ENCODE assay signal across 19 cellular contexts in the genomic region with DNA sequence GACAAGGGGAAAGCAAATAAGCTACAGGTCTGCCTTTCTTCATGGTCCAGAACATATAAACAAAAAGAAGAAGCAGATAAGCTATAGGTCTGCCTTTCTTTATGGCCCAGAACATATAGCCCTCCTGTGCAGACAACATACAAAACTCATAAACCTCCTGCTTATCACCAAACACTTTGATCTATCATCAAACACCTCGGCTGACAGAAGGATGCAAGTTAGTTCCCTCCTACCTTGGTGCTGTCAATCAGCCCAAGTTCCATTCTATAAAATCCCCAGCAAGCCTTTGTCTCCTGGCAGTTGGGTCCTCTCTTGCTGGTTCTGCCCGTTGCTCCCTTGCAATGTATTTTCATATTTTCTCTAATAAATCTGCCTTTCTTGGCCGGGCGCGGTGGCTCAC. TPM values are rescaled to one million over a fixed set of nuclear protein-coding genes. Genes with fewer than 3 reads are reported as not detected.
A peak's percentile ranks its signal among the peaks of the same experiment; 100 is the strongest.
DNase-seq lines count a peak whose midpoint lies in the region; ATAC-seq, FAIRE-seq and TF ChIP-seq lines count a peak whose summit lies in the region.
"Had no signal": no experiment of that assay in that cellular context is flagged by ENCODE, and none has a peak within 500 bp of the region (broad histone marks: within the 10 kb centered on the region; RNA-seq: fewer than 3 reads in every experiment).

No MANE protein-coding gene starts in this region.

- H3K27me3 Mint-ChIP-seq in CD4-positive, alpha-beta T cell = no peaks in the 10 kb centered on the region

- ATAC-seq in CD4-positive, alpha-beta T cell (ENCODE audit: poor library complexity) = peak; percentile 29
- peak; percentile 40; the same call in 1 of the 3 replicates for ATAC-seq in DND-41 (ENCODE audit: insufficient read depth, low read depth)
- no peak for ATAC-seq in K562
- ATAC-seq in HG03135 (IDR thresholded peaks at IDR 0.05; ENCODE audit: unreplicated experiment) = no peak

- H3K4me3 Mint-ChIP-seq in CD4-positive, alpha-beta T cell = no peak overlapping the region
- H3K4me3 Mint-ChIP-seq: H9 had no signal

- H3K27ac Mint-ChIP-seq in CD4-positive, alpha-beta T cell = peak overlapping the region; percentile 63

- BruUV-seq in K562 (replicated peaks; lab: Mats Ljungman, UMichigan) = no TSS peak

- H3K27ac ChIP-seq in CD4-positive, alpha-beta T cell (ENCODE audit: low read depth, low read length) = no peak overlapping the region
- H3K27ac ChIP-seq in DND-41 (ENCODE audit: low read length) (no peak overlapping the region), K562 (ENCODE audit: extremely low read depth, low read depth, low read length) (no peak overlapping the region), thymus (ENCODE audit: low read depth) (peak overlapping the region; percentile 72)
- H3K27ac ChIP-seq: C4-2B had no signal

- no peaks in the 10 kb centered on the region for H3K79me2 ChIP-seq in DND-41 (ENCODE audit: insufficient read depth, low read length)
- H3K79me2 ChIP-seq in K562 (ENCODE audit: control insufficient read depth, insufficient read depth, low read length) = no peaks in the 10 kb centered on the region

- no peaks in the 10 kb centered on the region for H3K27me3 ChIP-seq in CD4-positive, alpha-beta T cell (ENCODE audit: control insufficient read depth, insufficient read depth, low read length)
- H3K27me3 ChIP-seq in DND-41 (ENCODE audit: insufficient read depth, low read length, poor library complexity) = no peaks in the 10 kb centered on the region
- no peaks in the 10 kb centered on the region for H3K27me3 ChIP-seq in K562 (ENCODE audit: control insufficient read depth in 2 of 2, insufficient read depth in 2 of 2, low read length in 2 of 2)
- no peaks in the 10 kb centered on the region for H3K27me3 ChIP-seq in thymus (ENCODE audit: control insufficient read depth, insufficient read depth)

- intact Hi-C loops in CD4-positive, alpha-beta T cell (cut with DNase I, micrococcal nuclease) = no loop called here
- intact Hi-C loops in K562 (cut with micrococcal nuclease) = no loop called here

- peaks cover 9% of the 10 kb centered on the region for H3K9me3 ChIP-seq in CD4-positive, alpha-beta T cell (ENCODE audit: control insufficient read depth, low read length)
- H3K9me3 ChIP-seq in DND-41 (ENCODE audit: insufficient read depth, low read length, severe bottlenecking) (peaks cover 2% of the 10 kb centered on the region), K562 (replicated peaks; ENCODE audit: control insufficient read depth, insufficient read depth, low read depth, low read length) (peaks cover 3% of the 10 kb centered on the region; the same call in 1 of the 2 replicates), thymus (ENCODE audit: control insufficient read depth) (no peaks in the 10 kb centered on the region)

- TF ChIP-seq EP300 in K562 (IDR thresholded peaks at IDR 0.05; ENCODE audit: low read length) = no peak

- WGBS in K562 (ENCODE audit: insufficient coverage, low coverage, missing lambda C conversion rate) = 37% methylated on average over 2 of the region's 5 CpGs
- WGBS in thymus = 79% methylated on average over 5 of the region's 5 CpGs

- H3K4me1 ChIP-seq in DND-41 (ENCODE audit: insufficient read depth, low read length) (no peaks in the 10 kb centered on the region), K562 (replicated peaks in 1 of 2; ENCODE audit: control insufficient read depth in 2 of 2, insufficient read depth in 2 of 2, low read length in 2 of 2) (no peaks in the 10 kb centered on the region), thymus (ENCODE audit: control insufficient read depth, insufficient read depth, low read length) (peaks cover 2% of the 10 kb centered on the region)
- H3K4me1 ChIP-seq: Caco-2 had no signal

- POLR2A ChIA-PET in CD4-positive, alpha-beta T cell (lab: Charles Lee) = no interaction called here
- POLR2A ChIA-PET in K562 (lab: Yijun Ruan, JAX) = no interaction called here

- no peak for TF ChIP-seq RAD21 in K562 (CRISPR knock-in tag; conservative IDR thresholded peaks at IDR 0.05 in 1 of 2, IDR thresholded peaks at IDR 0.05 in 1 of 2)

- no peak for FAIRE-seq in K562 (lab: Jason Lieb, UNC)
- FAIRE-seq: A204.1, D721Med, H1, HTR-8/SVneo had no signal

- H2AFZ ChIP-seq in DND-41 (ENCODE audit: low read depth, low read length) (no peak overlapping the region), K562 (ENCODE audit: low read depth, low read length) (no peak overlapping the region)

- peaks cover 38% of the 10 kb centered on the region for H3K4me1 Mint-ChIP-seq in CD4-positive, alpha-beta T cell (ENCODE audit: low read depth)

- CTCF ChIA-PET in CD4-positive, alpha-beta T cell (lab: Charles Lee) = no interaction called here
- CTCF ChIA-PET in K562 (lab: Yijun Ruan, JAX; ENCODE audit: low intra/inter-chr PET ratio) = interaction anchor here (0.6 kb wide), 1 partner anchor 252 kb away, joined by 3 read pairs; no protein-coding TSS in a partner anchor

- no peak for TF ChIP-seq CTCF in CD4-positive, alpha-beta T cell (IDR thresholded peaks at IDR 0.05)
- TF ChIP-seq CTCF in DND-41 (IDR thresholded peaks at IDR 0.05; ENCODE audit: borderline replicate concordance, extremely low read depth, low read length, poor library complexity, severe bottlenecking) = no peak
- TF ChIP-seq CTCF in K562 (IDR thresholded peaks at IDR 0.05 in 2 of 3, conservative IDR thresholded peaks at IDR 0.05 in 1 of 3; ENCODE audit: insufficient read depth in 2 of 3, low read depth in 1 of 3, low read length in 3 of 3) = no peak

- H3K4me3 ChIP-seq in DND-41 (ENCODE audit: low read depth in 1 of 2, low read length in 2 of 2) (no peak overlapping the region), K562 (no peak overlapping the region), thymus (ENCODE audit: low read length) (no peak overlapping the region)

- no peak overlapping the region for H3K9ac ChIP-seq in DND-41 (ENCODE audit: low read depth, low read length)
- H3K9ac ChIP-seq in K562 (ENCODE audit: insufficient read depth in 1 of 2, low read depth in 2 of 2, low read length in 2 of 2) = no peak overlapping the region

- no peak for DNase-seq in CD4-positive, alpha-beta T cell
- DNase-seq in DND-41 = no peak
- DNase-seq in K562 (ENCODE audit: extremely low read depth in 1 of 4, low spot score in 3 of 4) = no peak
- DNase-seq in hippocampal formation (lab: John Stamatoyannopoulos, UW) = no peak
- DNase-seq in activated T-cell treated with anti-CD3 and anti-CD28 coated beads, Interleukin-2, amount 50 U/mL, for 48 hours = no peak
- DNase-seq: ACHN, Caco-2, GF-D8, H9, IMR-90, Kasumi-1, KG1 had no signal

- H3K4me2 ChIP-seq in DND-41 (ENCODE audit: insufficient read depth, low read length) (no peak overlapping the region), K562 (ENCODE audit: insufficient read depth, low read length) (no peak overlapping the region)

- peaks cover 7% of the 10 kb centered on the region; the same call in 1 of the 2 replicates for H3K36me3 ChIP-seq in DND-41 (ENCODE audit: insufficient read depth, low read length)
- H3K36me3 ChIP-seq in K562 (ENCODE audit: control insufficient read depth, insufficient read depth, low read length) = no peaks in the 10 kb centered on the region; the same call in 2 of the 3 replicates
- peaks cover 14% of the 10 kb centered on the region for H3K36me3 ChIP-seq in thymus (ENCODE audit: control insufficient read depth, insufficient read depth)

- H3K36me3 Mint-ChIP-seq in CD4-positive, alpha-beta T cell (ENCODE audit: low read depth) = peaks cover 76% of the 10 kb centered on the region

- TF ChIP-seq POLR2A in K562 (conservative IDR thresholded peaks at IDR 0.05) = no peak

- peaks cover 3% of the 10 kb centered on the region for H3K9me3 Mint-ChIP-seq in CD4-positive, alpha-beta T cell

- no peaks in the 10 kb centered on the region for H3K9me1 ChIP-seq in K562 (ENCODE audit: control insufficient read depth, insufficient read depth, low read length)

- H4K20me1 ChIP-seq in DND-41 (ENCODE audit: insufficient read depth, low read length) (no peaks in the 10 kb centered on the region), K562 (replicated peaks; ENCODE audit: control insufficient read depth, insufficient read depth, low read length) (no peaks in the 10 kb centered on the region)

- in situ Hi-C loops in K562 (cut with MboI) = no loop called here

RNA-seq across cellular contexts. Expression of a gene that starts 23.2 kb away (rescaled TPM):
- total RNA-seq in CD4-positive, alpha-beta T cell = 1 to 10 TPM; 6.9 to 8.5 TPM
- total RNA-seq in K562 (2011; cell fraction: chromatin; rRNA removed; ENCODE audit: low replicate concordance) = 13.1 and 20.6 TPM in 2 replicates
- 7.5 and 9.8 TPM in 2 replicates for total RNA-seq in K562 (2011; cell fraction: nucleolus; rRNA removed)
- 12.9 and 18.0 TPM in 2 replicates for total RNA-seq in K562 (2011; cell fraction: nucleoplasm; rRNA removed)
- 5.2 and 6.1 TPM in 2 replicates for total RNA-seq in K562 (2014; rRNA removed)
- 10.3 and 12.4 TPM in 2 replicates for total RNA-seq in K562 (2014; rRNA removed; fragmentation: Illumina TruSeq; extraction: Trizol)
- 7.5 and 7.9 TPM in 2 replicates for total RNA-seq in K562 (2015; rRNA removed; fragmentation: Illumina TruSeq; extraction: Trizol)
- 5.4 and 8.8 TPM in 2 replicates for total RNA-seq in K562 (2021)
- 25.8 and 26.6 TPM in 2 replicates for polyA plus RNA-seq in K562 (2011; rRNA removed)
- 6.7 and 21.0 TPM in 2 replicates for polyA plus RNA-seq in K562 (2011; cell fraction: cytosol; rRNA removed)
- polyA plus RNA-seq in K562 (2011; cell fraction: nucleus; rRNA removed) = 10.9 and 20.0 TPM in 2 replicates
- polyA plus RNA-seq in K562 (2012) = 6.8 and 13.1 TPM in 2 replicates
- 11.4 and 13.3 TPM in 2 replicates for polyA plus RNA-seq in K562 (2014; fragmentation: Illumina TruSeq; extraction: Trizol)
- 10 to 100 TPM; 26.9 to 27.6 TPM for polyA plus RNA-seq in K562 (2014; fragmentation: Nextera tagmentation; extraction: Ambion mirVana)
- 12.8 and 13.0 TPM in 2 replicates for polyA plus RNA-seq in K562 (2014; rRNA removed)
- polyA minus RNA-seq in K562 (2011; rRNA and poly(A)+ RNA removed) = 18.5 and 19.7 TPM in 2 replicates
- polyA minus RNA-seq in K562 (2011; cell fraction: cytosol; rRNA and poly(A)+ RNA removed) = 5.2 and 7.9 TPM in 2 replicates
- polyA minus RNA-seq in K562 (2011; cell fraction: nucleus; rRNA and poly(A)+ RNA removed) = 3.0 and 9.9 TPM in 2 replicates
- 24.4 TPM for polyA plus RNA-seq in thymus

RNA-seq across cellular contexts. Expression of a gene that starts 46.2 kb away (rescaled TPM):
- total RNA-seq in CD4-positive, alpha-beta T cell = under 1 TPM; 0.38 to 0.92 TPM
- 0.60 and 1.1 TPM in 2 replicates for total RNA-seq in K562 (2011; cell fraction: chromatin; rRNA removed; ENCODE audit: low replicate concordance)
- 0.83 and 1.2 TPM in 2 replicates for total RNA-seq in K562 (2011; cell fraction: nucleolus; rRNA removed)
- 1.1 and 1.3 TPM in 2 replicates for total RNA-seq in K562 (2011; cell fraction: nucleoplasm; rRNA removed)
- total RNA-seq in K562 (2014; rRNA removed) (0.37 and 0.68 TPM in 2 replicates), K562 (2014; rRNA removed; fragmentation: Illumina TruSeq; extraction: Trizol) (1.0 and 1.2 TPM in 2 replicates), K562 (2015; rRNA removed; fragmentation: Illumina TruSeq; extraction: Trizol) (0.18 and 0.53 TPM in 2 replicates), K562 (2021) (0.60 and 1.4 TPM in 2 replicates)
- polyA plus RNA-seq in K562 (2011; rRNA removed) (0.96 and 1.0 TPM in 2 replicates), K562 (2014; fragmentation: Illumina TruSeq; extraction: Trizol) (0.73 and 0.77 TPM in 2 replicates), K562 (2014; fragmentation: Nextera tagmentation; extraction: Ambion mirVana) (1 to 10 TPM; 1.0 to 1.7 TPM), K562 (2014; rRNA removed) (0.69 and 0.82 TPM in 2 replicates), thymus (1.5 TPM)
- 0.39 and 0.52 TPM in 2 replicates for polyA plus RNA-seq in K562 (2011; cell fraction: cytosol; rRNA removed)
- 0.41 and 0.71 TPM in 2 replicates for polyA plus RNA-seq in K562 (2011; cell fraction: nucleus; rRNA removed)
- polyA plus RNA-seq in K562 (2012) = 0.39 and 0.83 TPM in 2 replicates
- 0.88 and 1.3 TPM in 2 replicates for polyA minus RNA-seq in K562 (2011; rRNA and poly(A)+ RNA removed)
- 0.38 TPM in 1 of 2 replicates, not detected in the other for polyA minus RNA-seq in K562 (2011; cell fraction: cytosol; rRNA and poly(A)+ RNA removed)
- 0.56 and 0.67 TPM in 2 replicates for polyA minus RNA-seq in K562 (2011; cell fraction: nucleus; rRNA and poly(A)+ RNA removed)

Comparison
In these comparisons a context has a peak if more than half of its experiments do, and no peak if none do; other contexts are left out.
1. ATAC-seq: peak in CD4-positive, alpha-beta T cell (single experiment) and DND-41 (single experiment); none in K562 (single experiment) and HG03135 (single experiment).